14 cellular contexts compared by ENCODE assay signal in the genomic region with DNA sequence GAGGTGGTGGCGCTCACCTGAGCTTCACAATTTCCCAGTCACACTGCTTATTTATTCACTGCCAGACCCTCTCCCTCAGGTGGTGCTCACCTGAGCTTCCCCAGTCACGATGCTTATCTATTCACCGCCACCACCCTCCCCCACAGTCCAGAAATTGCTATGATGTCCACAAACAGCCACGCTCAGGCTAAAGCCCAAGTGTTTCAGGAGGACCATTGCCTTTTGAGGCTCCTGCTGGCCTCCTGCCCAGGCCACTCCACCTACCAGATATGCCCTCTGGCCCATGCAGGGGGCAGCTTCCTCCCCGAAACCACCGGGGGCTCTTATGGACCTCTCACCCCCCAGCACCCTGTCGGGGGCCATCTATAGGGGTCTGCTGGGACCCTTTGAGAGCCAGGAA. TPM values are rescaled to one million over a fixed set of nuclear protein-coding genes. Genes with fewer than 3 reads are reported as not detected.
DNase-seq lines count a peak whose midpoint lies in the region; ATAC-seq, FAIRE-seq and TF ChIP-seq lines count a peak whose summit lies in the region.
"Had no signal": no experiment of that assay in that cellular context is flagged by ENCODE, and none has a peak within 500 bp of the region (broad histone marks: within the 10 kb centered on the region; RNA-seq: fewer than 3 reads in every experiment).

No MANE protein-coding gene starts in this region.

- H3K27ac ChIP-seq in A549 = peak overlapping the region; percentile 12 to 95; a peak in 4 of 6 replicates
- H3K27ac ChIP-seq in coronary artery = peak overlapping the region; percentile 91 to 100
- H3K27ac ChIP-seq: colonic mucosa, foreskin keratinocyte had no signal

- no peak overlapping the region for H3K4me3 ChIP-seq in A549
- peak overlapping the region; percentile 98 for H3K4me3 ChIP-seq in coronary artery
- H3K4me3 ChIP-seq: colonic mucosa had no signal

- FAIRE-seq in A549 (lab: Jason Lieb, UNC) = no peak

- peaks cover 57% of the 10 kb centered on the region for H3K4me1 ChIP-seq in A549

- H3K27ac Mint-ChIP-seq in osteocyte (ENCODE audit: unreplicated experiment) = peak overlapping the region; percentile 91

- peaks cover 20% of the 10 kb centered on the region for H3K36me3 Mint-ChIP-seq in osteocyte (ENCODE audit: unreplicated experiment)

- CTCF ChIA-PET in A549 (lab: Yijun Ruan, JAX) = interaction anchor here (0.8 to 18.1 kb wide), 12 partner anchors 9 to 379 kb away, joined by 3 to 354 read pairs (median 4); a partner anchor contains a TSS

- no peak for TF ChIP-seq RAD21 in A549 (conservative IDR thresholded peaks at IDR 0.05 in 1 of 2, IDR thresholded peaks at IDR 0.05 in 1 of 2)

- no peak for TF ChIP-seq POLR2A in A549 (IDR thresholded peaks at IDR 0.05; ENCODE audit: low read length)

- no peaks in the 10 kb centered on the region for H3K9me3 Mint-ChIP-seq in osteocyte (ENCODE audit: unreplicated experiment)
- H3K9me3 Mint-ChIP-seq: naive thymus-derived CD8-positive, alpha-beta T cell had no signal

- TF ChIP-seq CTCF in A549 (IDR thresholded peaks at IDR 0.05) (no peak), GM13977 (IDR thresholded peaks at IDR 0.05; ENCODE audit: extremely low read depth, insufficient read depth, missing control alignments) (no peak), coronary artery (IDR thresholded peaks at IDR 0.05) (no peak), osteocyte (IDR thresholded peaks at IDR 0.05) (no peak)

- H3K27me3 Mint-ChIP-seq in osteocyte (ENCODE audit: unreplicated experiment) = no peaks in the 10 kb centered on the region
- H3K27me3 Mint-ChIP-seq: naive thymus-derived CD8-positive, alpha-beta T cell had no signal

- peak overlapping the region; percentile 14 for H3K4me3 Mint-ChIP-seq in osteocyte (ENCODE audit: unreplicated experiment)
- H3K4me3 Mint-ChIP-seq: naive thymus-derived CD8-positive, alpha-beta T cell had no signal

- DNase-seq in A549 (ENCODE audit: low read depth in 1 of 2, low spot score in 1 of 2) = no peak
- peak; percentile 31 for DNase-seq in GM13977 (ENCODE audit: low spot score)
- no peak for DNase-seq in coronary artery (ENCODE audit: low spot score)
- DNase-seq in osteocyte (ENCODE audit: extremely low spot score, unreplicated experiment) = no peak
- DNase-seq in stimulated activated CD4-positive, alpha-beta T cell treated with anti-CD3 and anti-CD28 coated beads, Interleukin-12 subunit alpha, Interleukin-12 subunit beta, amount 100 ng/mL, for 4 hours = no peak
- DNase-seq in SW480 (ENCODE audit: low spot score) = no peak
- no peak for DNase-seq in NCI-H1436 (lab: John Stamatoyannopoulos, UW)
- DNase-seq: colonic mucosa; foreskin keratinocyte; naive thymus-derived CD8-positive, alpha-beta T cell; NCI-H774; stimulated activated CD4-positive, alpha-beta T cell treated with anti-CD3 and anti-CD28 coated beads, Interleukin-15, amount 100 ng/mL, for 24 hours had no signal

- in situ Hi-C loops in GM13977 (cut with MboI; ENCODE audit: low pct_unique_long_range_greater_than_20kb, low sequenced_read_pairs, unreplicated experiment) = no loop called here

- peaks cover 52% of the 10 kb centered on the region for H3K4me1 Mint-ChIP-seq in osteocyte (ENCODE audit: unreplicated experiment)

- H3K4me2 ChIP-seq in A549 = peak overlapping the region; percentile 98; the same call in 1 of the 3 replicates

- no peaks in the 10 kb centered on the region for H3K9me3 ChIP-seq in A549
- H3K9me3 ChIP-seq: colonic mucosa had no signal

- no peak for TF ChIP-seq EP300 in A549 (IDR thresholded peaks at IDR 0.05)

- POLR2A ChIA-PET in A549 (lab: Yijun Ruan, JAX) = interaction anchor here (1.2 kb wide), 1 partner anchor 89 kb away, joined by 3 read pairs; no protein-coding TSS in a partner anchor

- ATAC-seq in A549 (no peak), HG03457 (IDR thresholded peaks at IDR 0.05; ENCODE audit: unreplicated experiment) (no peak)
- ATAC-seq: activated CD4-positive, CD25-positive, alpha-beta regulatory T cell treated with anti-CD3 and anti-CD28 coated beads, Interleukin-2, amount 50 U/mL, for 24 hours; foreskin keratinocyte; naive thymus-derived CD8-positive, alpha-beta T cell had no signal

- WGBS in A549 (ENCODE audit: missing lambda C conversion rate) = 93% methylated on average over 4 of the region's 7 CpGs

TF ChIP-seq in A549, 52 proteins besides CTCF, POLR2A, EP300 and RAD21 (continues in another document):
- TF ChIP-seq CBX2 (IDR thresholded peaks at IDR 0.05; ENCODE audit: borderline replicate concordance, low read depth) (no peak), CBX8 (IDR thresholded peaks at IDR 0.05) (no peak), NFE2L2 (conservative IDR thresholded peaks at IDR 0.05; ENCODE audit: low read length) (no peak), NPAS2 (CRISPR knock-in tag; IDR thresholded peaks at IDR 0.05; ENCODE audit: borderline replicate concordance) (no peak), CHD2 (IDR thresholded peaks at IDR 0.05; ENCODE audit: low read length, partially characterized antibody) (no peak), FOXS1 (CRISPR knock-in tag; IDR thresholded peaks at IDR 0.05) (no peak), POLR2AphosphoS2 (conservative IDR thresholded peaks at IDR 0.05; ENCODE audit: low read length) (no peak), CHD4 (IDR thresholded peaks at IDR 0.05; ENCODE audit: borderline replicate concordance) (no peak), CEBPB (IDR thresholded peaks at IDR 0.05) (no peak), KDM5A (IDR thresholded peaks at IDR 0.05) (no peak), RNF2 (IDR thresholded peaks at IDR 0.05; ENCODE audit: borderline replicate concordance, low read depth) (no peak), HEYL (CRISPR knock-in tag; IDR thresholded peaks at IDR 0.05) (no peak), MYC (IDR thresholded peaks at IDR 0.05; ENCODE audit: borderline replicate concordance, low read length) (no peak)
- TF ChIP-seq, protein P1, sequence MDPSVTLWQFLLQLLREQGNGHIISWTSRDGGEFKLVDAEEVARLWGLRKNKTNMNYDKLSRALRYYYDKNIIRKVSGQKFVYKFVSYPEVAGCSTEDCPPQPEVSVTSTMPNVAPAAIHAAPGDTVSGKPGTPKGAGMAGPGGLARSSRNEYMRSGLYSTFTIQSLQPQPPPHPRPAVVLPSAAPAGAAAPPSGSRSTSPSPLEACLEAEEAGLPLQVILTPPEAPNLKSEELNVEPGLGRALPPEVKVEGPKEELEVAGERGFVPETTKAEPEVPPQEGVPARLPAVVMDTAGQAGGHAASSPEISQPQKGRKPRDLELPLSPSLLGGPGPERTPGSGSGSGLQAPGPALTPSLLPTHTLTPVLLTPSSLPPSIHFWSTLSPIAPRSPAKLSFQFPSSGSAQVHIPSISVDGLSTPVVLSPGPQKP (IDR thresholded peaks at IDR 0.05; ENCODE audit: low read depth, low read length) = no peak
- TF ChIP-seq, protein P2, sequence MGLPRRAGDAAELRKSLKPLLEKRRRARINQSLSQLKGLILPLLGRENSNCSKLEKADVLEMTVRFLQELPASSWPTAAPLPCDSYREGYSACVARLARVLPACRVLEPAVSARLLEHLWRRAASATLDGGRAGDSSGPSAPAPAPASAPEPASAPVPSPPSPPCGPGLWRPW (IDR thresholded peaks at IDR 0.05) = no peak
- TF ChIP-seq, protein P3, sequence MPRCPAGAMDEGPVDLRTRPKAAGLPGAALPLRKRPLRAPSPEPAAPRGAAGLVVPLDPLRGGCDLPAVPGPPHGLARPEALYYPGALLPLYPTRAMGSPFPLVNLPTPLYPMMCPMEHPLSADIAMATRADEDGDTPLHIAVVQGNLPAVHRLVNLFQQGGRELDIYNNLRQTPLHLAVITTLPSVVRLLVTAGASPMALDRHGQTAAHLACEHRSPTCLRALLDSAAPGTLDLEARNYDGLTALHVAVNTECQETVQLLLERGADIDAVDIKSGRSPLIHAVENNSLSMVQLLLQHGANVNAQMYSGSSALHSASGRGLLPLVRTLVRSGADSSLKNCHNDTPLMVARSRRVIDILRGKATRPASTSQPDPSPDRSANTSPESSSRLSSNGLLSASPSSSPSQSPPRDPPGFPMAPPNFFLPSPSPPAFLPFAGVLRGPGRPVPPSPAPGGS (IDR thresholded peaks at IDR 0.05) = no peak

RNA-seq across cellular contexts. Expression of a gene that starts 4.6 kb away (rescaled TPM):
- polyA plus RNA-seq in A549 (2011; rRNA removed) (26.1 and 30.7 TPM in 2 replicates), A549 (2017; fragmentation: RNase III; extraction: RNeasy Plus Mini Kit Qiagen cat#74134 plus additional on column Dnase treatment) (120 to 141 TPM (median 124 TPM) in 3 replicates)
- 91.5 and 139 TPM in 2 replicates for polyA plus RNA-seq in A549 (2012; cell fraction: cytosol; rRNA removed)
- 252 and 329 TPM in 2 replicates for polyA plus RNA-seq in A549 (2012; cell fraction: nucleus; rRNA removed)
- polyA minus RNA-seq in A549 (2011; rRNA and poly(A)+ RNA removed) = 22.0 and 27.9 TPM in 2 replicates
- 312 and 358 TPM in 2 replicates for total RNA-seq in osteocyte

RNA-seq across cellular contexts. Expression of a gene that starts 16.8 kb away (rescaled TPM):
- polyA plus RNA-seq in A549 (2011; rRNA removed) = 1.3 and 1.8 TPM in 2 replicates
- polyA plus RNA-seq in A549 (2012; cell fraction: cytosol; rRNA removed) = 2.9 and 4.2 TPM in 2 replicates
- 26.3 and 29.7 TPM in 2 replicates for polyA plus RNA-seq in A549 (2012; cell fraction: nucleus; rRNA removed)
- polyA plus RNA-seq in A549 (2017; fragmentation: RNase III; extraction: RNeasy Plus Mini Kit Qiagen cat#74134 plus additional on column Dnase treatment) = 7.1 to 9.1 TPM (median 7.4 TPM) in 3 replicates
- 0.54 and 2.0 TPM in 2 replicates for polyA minus RNA-seq in A549 (2011; rRNA and poly(A)+ RNA removed)
- total RNA-seq in osteocyte = 5.5 and 7.2 TPM in 2 replicates

RNA-seq across cellular contexts. Expression of a gene that starts 19.4 kb away (rescaled TPM):
- polyA plus RNA-seq in A549 (2011; rRNA removed) = 32.6 and 47.7 TPM in 2 replicates
- polyA plus RNA-seq in A549 (2012; cell fraction: cytosol; rRNA removed) = 33.1 and 34.4 TPM in 2 replicates
- polyA plus RNA-seq in A549 (2012; cell fraction: nucleus; rRNA removed) = 374 and 488 TPM in 2 replicates
- 92.4 to 118 TPM (median 107 TPM) in 3 replicates for polyA plus RNA-seq in A549 (2017; fragmentation: RNase III; extraction: RNeasy Plus Mini Kit Qiagen cat#74134 plus additional on column Dnase treatment)
- polyA minus RNA-seq in A549 (2011; rRNA and poly(A)+ RNA removed) = 50.2 and 52.4 TPM in 2 replicates
- total RNA-seq in osteocyte = 248 and 249 TPM in 2 replicates

RNA-seq across cellular contexts. Expression of a gene that starts 23.9 kb away (rescaled TPM):
- 87.7 and 90.7 TPM in 2 replicates for polyA plus RNA-seq in A549 (2011; rRNA removed)
- polyA plus RNA-seq in A549 (2012; cell fraction: cytosol; rRNA removed) = 180 and 211 TPM in 2 replicates
- 290 and 366 TPM in 2 replicates for polyA plus RNA-seq in A549 (2012; cell fraction: nucleus; rRNA removed)
- 121 to 177 TPM (median 172 TPM) in 3 replicates for polyA plus RNA-seq in A549 (2017; fragmentation: RNase III; extraction: RNeasy Plus Mini Kit Qiagen cat#74134 plus additional on column Dnase treatment)
- polyA minus RNA-seq in A549 (2011; rRNA and poly(A)+ RNA removed) = 65.9 and 74.8 TPM in 2 replicates
- total RNA-seq in osteocyte = 68.7 and 83.1 TPM in 2 replicates

RNA-seq across cellular contexts. Expression of a gene that starts 46.2 kb away (rescaled TPM):
- polyA plus RNA-seq in A549 (2011; rRNA removed) (1.8 and 2.2 TPM in 2 replicates), A549 (2017; fragmentation: RNase III; extraction: RNeasy Plus Mini Kit Qiagen cat#74134 plus additional on column Dnase treatment) (11.0 to 12.1 TPM (median 11.2 TPM) in 3 replicates)
- 25.9 and 43.4 TPM in 2 replicates for polyA plus RNA-seq in A549 (2012; cell fraction: cytosol; rRNA removed)
- polyA plus RNA-seq in A549 (2012; cell fraction: nucleus; rRNA removed) = 39.8 and 85.8 TPM in 2 replicates
- polyA minus RNA-seq in A549 (2011; rRNA and poly(A)+ RNA removed) = 0.58 and 0.95 TPM in 2 replicates
- total RNA-seq in osteocyte = 2.8 and 4.4 TPM in 2 replicates
